Comparison of ENCODE assay signal across 2 cellular contexts in the genomic region with DNA sequence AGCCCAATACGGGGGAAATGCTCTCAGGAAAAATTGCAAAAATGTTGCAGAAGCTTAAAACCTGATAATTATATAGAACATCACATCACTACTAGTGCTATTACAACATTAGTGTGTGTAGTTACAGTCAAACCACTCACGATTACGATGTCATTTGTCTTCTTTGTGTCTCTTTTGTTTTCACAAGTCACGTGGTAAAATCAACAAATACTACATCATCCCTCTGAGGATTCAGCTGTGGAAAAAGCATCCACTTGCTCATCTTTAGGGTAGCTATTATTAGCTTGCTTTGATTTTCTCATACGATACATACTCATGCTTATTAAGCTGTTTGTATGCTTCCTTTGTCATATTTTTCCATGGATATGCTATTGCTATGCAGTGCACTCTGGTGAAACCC.
A peak's percentile ranks its signal among the peaks of the same experiment; 100 is the strongest.
TF ChIP-seq lines count a peak whose summit lies in the region.

No MANE protein-coding gene starts in this region.

TF ChIP-seq in K562, 482 proteins besides CTCF, POLR2A, EP300 and RAD21:
- TF ChIP-seq ZBTB40 (IDR thresholded peaks at IDR 0.05) (no peak), ZBTB40 (CRISPR knock-in tag; IDR thresholded peaks at IDR 0.05) (no peak), TFE3 (CRISPR knock-in tag; IDR thresholded peaks at IDR 0.05) (peak; percentile 67; the same call in 1 of the 2 replicates), MTF1 (CRISPR knock-in tag; IDR thresholded peaks at IDR 0.05; ENCODE audit: borderline replicate concordance) (no peak), SREBF2 (CRISPR knock-in tag; IDR thresholded peaks at IDR 0.05) (no peak)

TF ChIP-seq in neural cell, 6 proteins besides CTCF, POLR2A, EP300 and RAD21 (continued from another document):
- no peak for TF ChIP-seq EZH2 (IDR thresholded peaks at IDR 0.05; ENCODE audit: borderline replicate concordance, insufficient read depth, low read length, poor library complexity, severe bottlenecking)
- no peak for TF ChIP-seq POLR2AphosphoS5 (IDR thresholded peaks at IDR 0.05)
- no peak for TF ChIP-seq MXI1 (conservative IDR thresholded peaks at IDR 0.05; ENCODE audit: poor library complexity, severe bottlenecking)
- TF ChIP-seq SMC3 (conservative IDR thresholded peaks at IDR 0.05; ENCODE audit: poor library complexity) = no peak
